9 cellular contexts compared by ENCODE assay signal in the genomic region with DNA sequence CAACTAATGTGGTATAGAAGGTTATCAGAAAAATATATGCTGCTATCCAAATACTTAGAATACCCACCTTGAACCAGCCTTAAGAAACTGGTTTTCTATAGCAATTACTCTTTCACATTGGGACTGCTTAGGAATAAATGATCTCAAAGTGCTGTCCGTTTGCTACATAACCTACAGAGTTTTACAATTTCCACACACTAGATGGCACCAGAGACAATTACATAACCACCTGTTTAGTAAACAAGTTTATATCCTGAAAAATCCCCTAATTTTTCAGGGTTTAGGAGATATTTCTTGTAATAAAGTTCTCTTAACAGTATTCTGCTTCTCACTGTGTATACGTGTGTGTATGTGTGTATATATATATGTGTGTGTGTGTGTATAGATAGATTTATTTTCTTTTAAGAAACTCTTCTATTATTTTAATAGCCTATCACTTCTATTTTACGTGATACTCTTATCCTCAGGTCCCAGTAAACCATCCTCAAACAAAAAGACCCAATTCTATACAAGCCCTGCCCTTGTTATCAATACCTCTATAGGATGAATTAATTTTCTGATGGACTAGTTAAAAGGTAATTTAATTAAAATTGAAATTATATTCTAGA. TPM values are rescaled to one million over a fixed set of nuclear protein-coding genes. Genes with fewer than 3 reads are reported as not detected.
DNase-seq lines count a peak whose midpoint lies in the region; ATAC-seq and TF ChIP-seq lines count a peak whose summit lies in the region.
"Had no signal": no experiment of that assay in that cellular context is flagged by ENCODE, and none has a peak within 500 bp of the region (broad histone marks: within the 10 kb centered on the region; RNA-seq: fewer than 3 reads in every experiment).

No MANE protein-coding gene starts in this region.

- no peaks in the 10 kb centered on the region for H3K36me3 ChIP-seq in adrenal gland (replicated peaks in 1 of 2)

- H3K27ac Mint-ChIP-seq in activated CD8-positive, alpha-beta T cell treated with anti-CD3 and anti-CD28 coated beads for 36 hours: no peak overlapping the region
- no peak overlapping the region for H3K27ac Mint-ChIP-seq in activated CD8-positive, alpha-beta T cell treated with anti-CD3 and anti-CD28 coated beads, Interleukin-2, amount 10 ng/mL, durations not matched to agents 7 days and 5 days
- H3K27ac Mint-ChIP-seq in activated T-helper 2 cell treated with anti-CD3 and anti-CD28 coated beads, Interferon-gamma antibody, Interleukin-2, Interleukin-4, amounts not matched to agents 10 μg/mL and 5 μg/mL and 100 μg/mL, durations not matched to agents 14 hours and 24 hours and 36 hours: no peak overlapping the region
- H3K27ac Mint-ChIP-seq: activated naive CD4-positive, alpha-beta T cell treated with anti-CD3 and anti-CD28 coated beads, Interleukin-2, amount 50 U/mL, for 24 hours had no signal

- H3K4me3 ChIP-seq in adrenal gland: no peak overlapping the region

- no peaks in the 10 kb centered on the region for H3K27me3 ChIP-seq in adrenal gland

- no peaks in the 10 kb centered on the region for H3K36me3 Mint-ChIP-seq in activated CD8-positive, alpha-beta T cell treated with anti-CD3 and anti-CD28 coated beads for 36 hours (ENCODE audit: low read depth)
- no peaks in the 10 kb centered on the region for H3K36me3 Mint-ChIP-seq in activated CD8-positive, alpha-beta T cell treated with anti-CD3 and anti-CD28 coated beads, Interleukin-2, amount 10 ng/mL, durations not matched to agents 7 days and 5 days (ENCODE audit: low read depth)
- H3K36me3 Mint-ChIP-seq in activated T-helper 2 cell treated with anti-CD3 and anti-CD28 coated beads, Interferon-gamma antibody, Interleukin-2, Interleukin-4, amounts not matched to agents 10 μg/mL and 5 μg/mL and 100 μg/mL, durations not matched to agents 14 hours and 24 hours and 36 hours (ENCODE audit: low read depth): no peaks in the 10 kb centered on the region
- H3K36me3 Mint-ChIP-seq: activated naive CD4-positive, alpha-beta T cell treated with anti-CD3 and anti-CD28 coated beads, Interleukin-2, amount 50 U/mL, for 24 hours had no signal

- no peak for ATAC-seq in activated CD8-positive, alpha-beta T cell treated with anti-CD3 and anti-CD28 coated beads for 36 hours
- ATAC-seq in activated CD8-positive, alpha-beta T cell treated with anti-CD3 and anti-CD28 coated beads, Interleukin-2, amount 10 ng/mL, durations not matched to agents 7 days and 5 days: no peak

- no peaks in the 10 kb centered on the region for H3K9me3 ChIP-seq in adrenal gland (replicated peaks in 1 of 3)

- TF ChIP-seq CTCF in activated CD8-positive, alpha-beta T cell treated with anti-CD3 and anti-CD28 coated beads for 36 hours (IDR thresholded peaks at IDR 0.05): peak; percentile 37
- TF ChIP-seq CTCF in adrenal gland (IDR thresholded peaks at IDR 0.05): peak; percentile 21 to 53 (median 34)

- intact Hi-C loops in activated CD8-positive, alpha-beta T cell treated with anti-CD3 and anti-CD28 coated beads for 36 hours (cut with micrococcal nuclease): no loop called here
- intact Hi-C loops in adrenal gland (cut with DNase I): loop anchor here in 1 of 2 donors (10.0 kb wide), 1 partner anchor 842 kb away; no protein-coding TSS in a partner anchor
- intact Hi-C loops in activated T-helper 2 cell treated with anti-CD3 and anti-CD28 coated beads, Interferon-gamma antibody, Interleukin-2, Interleukin-4, amounts not matched to agents 10 μg/mL and 5 μg/mL and 100 μg/mL, durations not matched to agents 14 hours and 24 hours and 36 hours (cut with micrococcal nuclease): loop anchor here (10.0 kb wide), 1 partner anchor 842 kb away; no protein-coding TSS in a partner anchor

- no peak overlapping the region for H3K4me3 Mint-ChIP-seq in activated CD8-positive, alpha-beta T cell treated with anti-CD3 and anti-CD28 coated beads for 36 hours
- H3K4me3 Mint-ChIP-seq in activated CD8-positive, alpha-beta T cell treated with anti-CD3 and anti-CD28 coated beads, Interleukin-2, amount 10 ng/mL, durations not matched to agents 7 days and 5 days: no peak overlapping the region
- H3K4me3 Mint-ChIP-seq in activated T-helper 2 cell treated with anti-CD3 and anti-CD28 coated beads, Interferon-gamma antibody, Interleukin-2, Interleukin-4, amounts not matched to agents 10 μg/mL and 5 μg/mL and 100 μg/mL, durations not matched to agents 14 hours and 24 hours and 36 hours (ENCODE audit: low read depth): no peak overlapping the region
- H3K4me3 Mint-ChIP-seq: activated naive CD4-positive, alpha-beta T cell treated with anti-CD3 and anti-CD28 coated beads, Interleukin-2, amount 50 U/mL, for 24 hours had no signal

- WGBS in adrenal gland, 4 donors: 1 to 6% (median 2%) methylated on average over 3 of the region's 3 CpGs

- H3K27ac ChIP-seq in adrenal gland (no peak overlapping the region), caudate nucleus (ENCODE audit: low read depth, low read length) (no peak overlapping the region)

- H3K9me3 Mint-ChIP-seq in activated CD8-positive, alpha-beta T cell treated with anti-CD3 and anti-CD28 coated beads for 36 hours: peaks cover 10% of the 10 kb centered on the region
- H3K9me3 Mint-ChIP-seq in activated CD8-positive, alpha-beta T cell treated with anti-CD3 and anti-CD28 coated beads, Interleukin-2, amount 10 ng/mL, durations not matched to agents 7 days and 5 days (ENCODE audit: insufficient read depth): no peaks in the 10 kb centered on the region
- peaks cover 7% of the 10 kb centered on the region for H3K9me3 Mint-ChIP-seq in activated T-helper 2 cell treated with anti-CD3 and anti-CD28 coated beads, Interferon-gamma antibody, Interleukin-2, Interleukin-4, amounts not matched to agents 10 μg/mL and 5 μg/mL and 100 μg/mL, durations not matched to agents 14 hours and 24 hours and 36 hours

- H3K27me3 Mint-ChIP-seq in activated CD8-positive, alpha-beta T cell treated with anti-CD3 and anti-CD28 coated beads for 36 hours: no peaks in the 10 kb centered on the region
- no peaks in the 10 kb centered on the region for H3K27me3 Mint-ChIP-seq in activated CD8-positive, alpha-beta T cell treated with anti-CD3 and anti-CD28 coated beads, Interleukin-2, amount 10 ng/mL, durations not matched to agents 7 days and 5 days (ENCODE audit: low read depth)
- H3K27me3 Mint-ChIP-seq in activated T-helper 2 cell treated with anti-CD3 and anti-CD28 coated beads, Interferon-gamma antibody, Interleukin-2, Interleukin-4, amounts not matched to agents 10 μg/mL and 5 μg/mL and 100 μg/mL, durations not matched to agents 14 hours and 24 hours and 36 hours (ENCODE audit: low read depth): no peaks in the 10 kb centered on the region
- H3K27me3 Mint-ChIP-seq: activated naive CD4-positive, alpha-beta T cell treated with anti-CD3 and anti-CD28 coated beads, Interleukin-2, amount 50 U/mL, for 24 hours had no signal

- POLR2A ChIA-PET in activated CD8-positive, alpha-beta T cell treated with anti-CD3 and anti-CD28 coated beads for 36 hours (lab: Charles Lee): no interaction called here
- POLR2A ChIA-PET in activated CD8-positive, alpha-beta T cell treated with anti-CD3 and anti-CD28 coated beads, Interleukin-2, amount 10 ng/mL, durations not matched to agents 7 days and 5 days (lab: Charles Lee): no interaction called here

- TF ChIP-seq POLR2A in adrenal gland (IDR thresholded peaks at IDR 0.05): no peak

- no peaks in the 10 kb centered on the region for H3K4me1 Mint-ChIP-seq in activated CD8-positive, alpha-beta T cell treated with anti-CD3 and anti-CD28 coated beads for 36 hours (ENCODE audit: low read depth)
- no peaks in the 10 kb centered on the region for H3K4me1 Mint-ChIP-seq in activated CD8-positive, alpha-beta T cell treated with anti-CD3 and anti-CD28 coated beads, Interleukin-2, amount 10 ng/mL, durations not matched to agents 7 days and 5 days (ENCODE audit: low read depth)
- no peaks in the 10 kb centered on the region for H3K4me1 Mint-ChIP-seq in activated T-helper 2 cell treated with anti-CD3 and anti-CD28 coated beads, Interferon-gamma antibody, Interleukin-2, Interleukin-4, amounts not matched to agents 10 μg/mL and 5 μg/mL and 100 μg/mL, durations not matched to agents 14 hours and 24 hours and 36 hours (ENCODE audit: low read depth)
- H3K4me1 Mint-ChIP-seq: activated naive CD4-positive, alpha-beta T cell treated with anti-CD3 and anti-CD28 coated beads, Interleukin-2, amount 50 U/mL, for 24 hours had no signal

- H3K4me1 ChIP-seq in adrenal gland (replicated peaks in 1 of 2): no peaks in the 10 kb centered on the region

- DNase-seq in activated CD8-positive, alpha-beta T cell treated with anti-CD3 and anti-CD28 coated beads for 36 hours: no peak
- DNase-seq in activated CD8-positive, alpha-beta T cell treated with anti-CD3 and anti-CD28 coated beads, Interleukin-2, amount 10 ng/mL, durations not matched to agents 7 days and 5 days: no peak
- DNase-seq in LHCN-M2 (ENCODE audit: low read depth) (peak; percentile 8), adrenal gland (no peak), medulla oblongata (ENCODE audit: extremely low spot score) (peak; percentile 65), caudate nucleus (lab: John Stamatoyannopoulos, UW) (no peak)
- no peak for DNase-seq in activated T-helper 2 cell treated with anti-CD3 and anti-CD28 coated beads, Interferon-gamma antibody, Interleukin-2, Interleukin-4, amounts not matched to agents 10 μg/mL and 5 μg/mL and 100 μg/mL, durations not matched to agents 14 hours and 24 hours and 36 hours (ENCODE audit: low spot score)
- DNase-seq in stimulated activated naive CD4-positive, alpha-beta T cell (lab: John Stamatoyannopoulos, UW): no peak

- CTCF ChIA-PET in activated CD8-positive, alpha-beta T cell treated with anti-CD3 and anti-CD28 coated beads for 36 hours (lab: Charles Lee): no interaction called here
- CTCF ChIA-PET in activated CD8-positive, alpha-beta T cell treated with anti-CD3 and anti-CD28 coated beads, Interleukin-2, amount 10 ng/mL, durations not matched to agents 7 days and 5 days (lab: Charles Lee): no interaction called here

RNA-seq across cellular contexts. Expression of a gene that starts 6.7 kb away (rescaled TPM):
- total RNA-seq in activated CD8-positive, alpha-beta T cell treated with anti-CD3 and anti-CD28 coated beads for 36 hours: not detected
- not detected for total RNA-seq in activated CD8-positive, alpha-beta T cell treated with anti-CD3 and anti-CD28 coated beads, Interleukin-2, amount 10 ng/mL, durations not matched to agents 7 days and 5 days
- total RNA-seq in LHCN-M2 (2014; rRNA removed) (not detected in 2 replicates), adrenal gland (not detected)
- not detected for polyA plus RNA-seq in LHCN-M2 (2012)
- polyA plus RNA-seq in adrenal gland: not detected
- not detected in 2 replicates for total RNA-seq in activated T-helper 2 cell treated with anti-CD3 and anti-CD28 coated beads, Interferon-gamma antibody, Interleukin-2, Interleukin-4, amounts not matched to agents 10 μg/mL and 5 μg/mL and 100 μg/mL, durations not matched to agents 14 hours and 24 hours and 36 hours

RNA-seq across cellular contexts. Expression of a gene that starts 26.9 kb away (rescaled TPM):
- total RNA-seq in activated CD8-positive, alpha-beta T cell treated with anti-CD3 and anti-CD28 coated beads for 36 hours: not detected
- total RNA-seq in activated CD8-positive, alpha-beta T cell treated with anti-CD3 and anti-CD28 coated beads, Interleukin-2, amount 10 ng/mL, durations not matched to agents 7 days and 5 days: not detected
- total RNA-seq in LHCN-M2 (2014; rRNA removed) (not detected in 2 replicates), adrenal gland (not detected)
- not detected for polyA plus RNA-seq in LHCN-M2 (2012)
- not detected for polyA plus RNA-seq in adrenal gland
- total RNA-seq in activated T-helper 2 cell treated with anti-CD3 and anti-CD28 coated beads, Interferon-gamma antibody, Interleukin-2, Interleukin-4, amounts not matched to agents 10 μg/mL and 5 μg/mL and 100 μg/mL, durations not matched to agents 14 hours and 24 hours and 36 hours: not detected in 2 replicates

RNA-seq across cellular contexts. Expression of a gene that starts 28.5 kb away (rescaled TPM):
- not detected for total RNA-seq in activated CD8-positive, alpha-beta T cell treated with anti-CD3 and anti-CD28 coated beads for 36 hours
- total RNA-seq in activated CD8-positive, alpha-beta T cell treated with anti-CD3 and anti-CD28 coated beads, Interleukin-2, amount 10 ng/mL, durations not matched to agents 7 days and 5 days: not detected
- total RNA-seq in LHCN-M2 (2014; rRNA removed): not detected in 2 replicates
- not detected for polyA plus RNA-seq in LHCN-M2 (2012)
- not detected for total RNA-seq in adrenal gland
- not detected for polyA plus RNA-seq in adrenal gland
- total RNA-seq in activated T-helper 2 cell treated with anti-CD3 and anti-CD28 coated beads, Interferon-gamma antibody, Interleukin-2, Interleukin-4, amounts not matched to agents 10 μg/mL and 5 μg/mL and 100 μg/mL, durations not matched to agents 14 hours and 24 hours and 36 hours: not detected in 2 replicates

RNA-seq across cellular contexts. Expression of a gene that starts 51.5 kb away (rescaled TPM):
- total RNA-seq in activated CD8-positive, alpha-beta T cell treated with anti-CD3 and anti-CD28 coated beads for 36 hours: not detected
- total RNA-seq in activated CD8-positive, alpha-beta T cell treated with anti-CD3 and anti-CD28 coated beads, Interleukin-2, amount 10 ng/mL, durations not matched to agents 7 days and 5 days: not detected
- not detected in 2 replicates for total RNA-seq in LHCN-M2 (2014; rRNA removed)
- polyA plus RNA-seq in LHCN-M2 (2012): not detected
- not detected for total RNA-seq in adrenal gland
- not detected for polyA plus RNA-seq in adrenal gland
- not detected in 2 replicates for total RNA-seq in activated T-helper 2 cell treated with anti-CD3 and anti-CD28 coated beads, Interferon-gamma antibody, Interleukin-2, Interleukin-4, amounts not matched to agents 10 μg/mL and 5 μg/mL and 100 μg/mL, durations not matched to agents 14 hours and 24 hours and 36 hours

RNA-seq across cellular contexts. Expression of a gene that starts 59.8 kb away (rescaled TPM):
- total RNA-seq in activated CD8-positive, alpha-beta T cell treated with anti-CD3 and anti-CD28 coated beads for 36 hours: not detected
- total RNA-seq in activated CD8-positive, alpha-beta T cell treated with anti-CD3 and anti-CD28 coated beads, Interleukin-2, amount 10 ng/mL, durations not matched to agents 7 days and 5 days: not detected
- not detected in 2 replicates for total RNA-seq in LHCN-M2 (2014; rRNA removed)
- not detected for polyA plus RNA-seq in LHCN-M2 (2012)
- total RNA-seq in adrenal gland: not detected
- not detected for polyA plus RNA-seq in adrenal gland
- total RNA-seq in activated T-helper 2 cell treated with anti-CD3 and anti-CD28 coated beads, Interferon-gamma antibody, Interleukin-2, Interleukin-4, amounts not matched to agents 10 μg/mL and 5 μg/mL and 100 μg/mL, durations not matched to agents 14 hours and 24 hours and 36 hours: not detected in 2 replicates

Comparison
In these comparisons a context has a peak if more than half of its experiments do, and no peak if none do; other contexts are left out.
1. DNase-seq: peak in LHCN-M2 (single experiment) and medulla oblongata (single experiment); none in activated CD8-positive, alpha-beta T cell treated with anti-CD3 and anti-CD28 coated beads for 36 hours (single experiment), activated CD8-positive, alpha-beta T cell treated with anti-CD3 and anti-CD28 coated beads, Interleukin-2, amount 10 ng/mL, durations not matched to agents 7 days and 5 days (single experiment), adrenal gland (0 of 7), activated T-helper 2 cell treated with anti-CD3 and anti-CD28 coated beads, Interferon-gamma antibody, Interleukin-2, Interleukin-4, amounts not matched to agents 10 μg/mL and 5 μg/mL and 100 μg/mL, durations not matched to agents 14 hours and 24 hours and 36 hours (single experiment), caudate nucleus (0 of 61) and stimulated activated naive CD4-positive, alpha-beta T cell (0 of 6).